8 cellular contexts compared by ENCODE assay signal in genomic region chr17:77542551-77543490, GRCh38.
A peak's percentile ranks its signal among the peaks of the same experiment; 100 is the strongest.
DNase-seq lines count a peak whose midpoint lies in the region; ATAC-seq and TF ChIP-seq lines count a peak whose summit lies in the region.

No MANE protein-coding gene starts in this region.

- peak; percentile 83 for TF ChIP-seq CTCF in liver (IDR thresholded peaks at IDR 0.05; ENCODE audit: low read depth, low read length, missing input control)

- H3K27me3 Mint-ChIP-seq in activated CD4-positive, alpha-beta T cell treated with anti-CD3 and anti-CD28 coated beads, Interleukin-2, amount 10 ng/mL, durations not matched to agents 24 days and 14 days, result peaks cover 24% of the 10 kb centered on the region

- no peaks in the 10 kb centered on the region for H3K9me3 Mint-ChIP-seq in activated CD4-positive, alpha-beta T cell treated with anti-CD3 and anti-CD28 coated beads, Interleukin-2, amount 10 ng/mL, durations not matched to agents 24 days and 14 days

- H3K4me3 Mint-ChIP-seq in activated CD4-positive, alpha-beta T cell treated with anti-CD3 and anti-CD28 coated beads, Interleukin-2, amount 10 ng/mL, durations not matched to agents 24 days and 14 days, result no peak overlapping the region

- TF ChIP-seq RAD21 in liver (IDR thresholded peaks at IDR 0.05), result peak; percentile 89 to 91

- H3K27ac Mint-ChIP-seq in activated CD4-positive, alpha-beta T cell treated with anti-CD3 and anti-CD28 coated beads, Interleukin-2, amount 10 ng/mL, durations not matched to agents 24 days and 14 days, result no peak overlapping the region

- no peaks in the 10 kb centered on the region for H3K4me1 ChIP-seq in liver (ENCODE audit: control insufficient read depth in 4 of 4, insufficient read depth in 4 of 4, low read length in 3 of 4)

- H3K27ac ChIP-seq in liver (ENCODE audit: low read depth in 1 of 2, low read length in 2 of 2), result no peak overlapping the region

- no peak overlapping the region for H3K4me3 ChIP-seq in liver (ENCODE audit: low read depth in 1 of 3, low read length in 3 of 3)

- intact Hi-C loops in activated CD4-positive, alpha-beta T cell treated with anti-CD3 and anti-CD28 coated beads, Interleukin-2, amount 10 ng/mL, durations not matched to agents 24 days and 14 days (cut with micrococcal nuclease), result loop anchor here (1.0 to 10.0 kb wide), 3 partner anchors 104 to 470 kb away; no protein-coding TSS in a partner anchor

- no peak for ATAC-seq in GM21390 (IDR thresholded peaks at IDR 0.05; ENCODE audit: unreplicated experiment)

- peaks cover 3% of the 10 kb centered on the region for H3K4me1 Mint-ChIP-seq in activated CD4-positive, alpha-beta T cell treated with anti-CD3 and anti-CD28 coated beads, Interleukin-2, amount 10 ng/mL, durations not matched to agents 24 days and 14 days

- peak; percentile 66 to 69 for DNase-seq in AML-193 (lab: John Stamatoyannopoulos, UW)
- DNase-seq in HCEC 1CT, result peak; percentile 78
- DNase-seq in NCI-H510A (lab: John Stamatoyannopoulos, UW), result peak; percentile 65
- peak; percentile 88 for DNase-seq in activated CD4-positive, alpha-beta T cell treated with anti-CD3 and anti-CD28 coated beads, Interleukin-2, amount 10 ng/mL, durations not matched to agents 24 days and 14 days
- DNase-seq in dermis microvascular lymphatic vessel endothelial cell (ENCODE audit: low read depth in 2 of 2), result peak; percentile 36 to 77
- peak; percentile 36 to 48 (median 38) for DNase-seq in stimulated activated CD4-positive, alpha-beta T cell treated with anti-CD3 and anti-CD28 coated beads, TNF-alpha, amount 100 ng/mL, for 24 hours (ENCODE audit: low read depth in 3 of 3)

- WGBS in liver, result 19% methylated on average over 13 of the region's 13 CpGs

- H3K36me3 Mint-ChIP-seq in activated CD4-positive, alpha-beta T cell treated with anti-CD3 and anti-CD28 coated beads, Interleukin-2, amount 10 ng/mL, durations not matched to agents 24 days and 14 days (ENCODE audit: low read depth), result no peaks in the 10 kb centered on the region

- no peaks in the 10 kb centered on the region for H3K9me3 ChIP-seq in liver (ENCODE audit: control insufficient read depth in 4 of 4, low read length in 3 of 4)

- no peaks in the 10 kb centered on the region for H3K36me3 ChIP-seq in liver (ENCODE audit: control insufficient read depth in 4 of 4, insufficient read depth in 3 of 4, low read depth in 1 of 4, low read length in 3 of 4)

- no peak overlapping the region for H3K9ac ChIP-seq in liver (ENCODE audit: low read depth in 1 of 2, low read length in 2 of 2)

- H3K27me3 ChIP-seq in liver (ENCODE audit: control insufficient read depth in 4 of 4, insufficient read depth in 4 of 4, low read length in 3 of 4), result peaks cover 0 to 16% (median 3%) of the 10 kb centered on the region in 4 donors

TF ChIP-seq in liver, 16 proteins besides CTCF, POLR2A, EP300 and RAD21:
- TF ChIP-seq GABPA (IDR thresholded peaks at IDR 0.05 in 1 of 2, conservative IDR thresholded peaks at IDR 0.05 in 1 of 2) (no peak), NR2F2 (IDR thresholded peaks at IDR 0.05) (no peak), JUND (IDR thresholded peaks at IDR 0.05) (no peak), HNF4G (IDR thresholded peaks at IDR 0.05) (no peak), FOXA1 (IDR thresholded peaks at IDR 0.05) (no peak)

Comparison
In these comparisons a context has a peak if more than half of its experiments do, and no peak if none do; other contexts are left out.
1. DNase-seq: peak in every context shown above with its lines; median percentile 88 in activated CD4-positive, alpha-beta T cell treated with anti-CD3 and anti-CD28 coated beads, Interleukin-2, amount 10 ng/mL, durations not matched to agents 24 days and 14 days; 78 in HCEC 1CT; 68 in AML-193; 65 in NCI-H510A; 56 in dermis microvascular lymphatic vessel endothelial cell; 38 in stimulated activated CD4-positive, alpha-beta T cell treated with anti-CD3 and anti-CD28 coated beads, TNF-alpha, amount 100 ng/mL, for 24 hours.